Comparison of ENCODE assay signal across 37 cellular contexts in genomic region chr20:54037525-54037924, GRCh38. TPM values are rescaled to one million over a fixed set of nuclear protein-coding genes. Genes with fewer than 3 reads are reported as not detected.
"Had no signal": no experiment of that assay in that cellular context is flagged by ENCODE, and none has a peak within 500 bp of the region (broad histone marks: within the 10 kb centered on the region; RNA-seq: fewer than 3 reads in every experiment).

No MANE protein-coding gene starts in this region.

- H3K9me3 ChIP-seq: MG63 had no signal

- DNase-seq: MG63, MM.1S, MV-4-11, NCI-H1048, NCI-H1092, NCI-H1092 treated with DMSO at 0.1 percent for 48 hours, NCI-H1105, NCI-H1105 treated with DMSO at 0.1 percent for 48 hours, NCI-H1417, NCI-H1417 treated with DMSO at 0.1 percent for 48 hours, NCI-H1436, NCI-H1436 treated with DMSO at 0.1 percent for 48 hours, NCI-H146, NCI-H1694, NCI-H1694 treated with DMSO at 0.1 percent for 48 hours, NCI-H187, NCI-H187 treated with DMSO at 0.1 percent for 48 hours, NCI-H1930, NCI-H2029, NCI-H2029 treated with DMSO at 0.1 percent for 48 hours, NCI-H2081, NCI-H2081 treated with DMSO at 0.1 percent for 48 hours, NCI-H2107, NCI-H2171, NCI-H2171 treated with DMSO at 0.1 percent for 48 hours, NCI-H2227 treated with DMSO at 0.1 percent for 48 hours, NCI-H226, NCI-H345, NCI-H446, NCI-H446 treated with DMSO at 0.1 percent for 48 hours, NCI-H510A, NCI-H510A treated with DMSO at 0.1 percent for 48 hours, NCI-H524 treated with DMSO at 0.1 percent for 48 hours, NCI-H526 had no signal

- H3K36me3 ChIP-seq: MG63 had no signal

- H3K27me3 ChIP-seq: MG63 had no signal

- H3K4me3 ChIP-seq: MG63 had no signal

RNA-seq across cellular contexts. Expression of gene BCAS1, which starts 32.9 kb away (rescaled TPM):
- total RNA-seq: LHCN-M2, MCF 10A, NCI-H460 had no signal
